ENCODE assay signal across 2 cellular contexts in genomic region chr4:102683846-102684581, GRCh38.
TF ChIP-seq lines count a peak whose summit lies in the region.

No MANE protein-coding gene starts in this region.

TF ChIP-seq in IMR-90, 13 proteins besides CTCF, POLR2A, EP300 and RAD21:
- TF ChIP-seq USF2 (IDR thresholded peaks at IDR 0.05; ENCODE audit: low read depth, low read length) (no peak), NFE2L2 (IDR thresholded peaks at IDR 0.05; ENCODE audit: low read depth, low read length) (no peak), SMC3 (IDR thresholded peaks at IDR 0.05; ENCODE audit: low read depth, low read length) (no peak), MAFK (IDR thresholded peaks at IDR 0.05; ENCODE audit: low read depth, low read length) (no peak), RCOR1 (IDR thresholded peaks at IDR 0.05; ENCODE audit: insufficient replicate concordance, low read length) (no peak)

TF ChIP-seq in SK-N-SH treated with all-trans-retinoic acid at 6 μM for 48 hours, 23 proteins besides CTCF, POLR2A, EP300 and RAD21:
- TF ChIP-seq PATZ1 (CRISPR knock-in tag; IDR thresholded peaks at IDR 0.05; ENCODE audit: borderline replicate concordance) = no peak
TF ChIP-seq in SK-N-SH treated with all-trans-retinoic acid at 6 μM for 48 hours: peak in this region for 0.
